In the genomic region with DNA sequence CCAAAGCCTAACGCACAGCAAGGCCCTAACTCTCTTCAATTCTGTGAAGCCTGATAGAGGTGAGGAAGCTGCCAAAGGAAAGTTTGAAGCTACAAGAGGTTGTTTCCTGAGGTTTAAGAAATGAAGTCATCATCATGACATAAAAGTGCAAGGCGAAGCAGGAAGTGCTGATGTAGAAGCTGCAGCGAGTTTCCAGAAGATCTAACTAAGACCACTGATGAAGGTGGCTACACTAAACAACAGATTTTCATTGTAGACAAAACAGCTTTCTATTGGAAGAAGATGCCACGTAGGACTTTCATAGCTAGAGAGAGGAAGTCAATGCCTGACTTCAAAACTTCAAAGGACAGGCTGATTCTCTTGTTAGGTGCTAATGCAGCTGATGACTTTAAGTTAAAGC, we compare ENCODE assay signal across 14 cellular contexts.
A peak's percentile ranks its signal among the peaks of the same experiment; 100 is the strongest.
DNase-seq lines count a peak whose midpoint lies in the region; ATAC-seq and TF ChIP-seq lines count a peak whose summit lies in the region.
"Had no signal": no experiment of that assay in that cellular context is flagged by ENCODE, and none has a peak within 500 bp of the region (broad histone marks: within the 10 kb centered on the region; RNA-seq: fewer than 3 reads in every experiment).

No MANE protein-coding gene starts in this region.

- no peak for DNase-seq in activated CD4-positive, alpha-beta T cell treated with anti-CD3 and anti-CD28 coated beads, Interleukin-2, amount 10 ng/mL, durations not matched to agents 7 days and 5 days
- DNase-seq in activated CD4-positive, alpha-beta T cell treated with anti-CD3 and anti-CD28 coated beads, Interleukin-2, amount 50 U/mL, for 48 hours, result no peak
- no peak for DNase-seq in activated naive CD4-positive, alpha-beta T cell treated with anti-CD3 and anti-CD28 coated beads for 36 hours
- no peak for DNase-seq in activated naive CD4-positive, alpha-beta T cell treated with anti-CD3 and anti-CD28 coated beads, Interleukin-2, amount 50 U/mL, for 16 hours
- DNase-seq in DND-41 (no peak), DMS79 treated with DMSO at 0.1 percent for 48 hours (lab: John Stamatoyannopoulos, UW) (no peak)
- DNase-seq in naive thymus-derived CD4-positive, alpha-beta T cell, result peak in 5 of 9 donors; percentile 14 to 45 (median 35)
- DNase-seq: 8988T, AML-193, DMS79, GDM1, H7 had no signal

- H3K36me3 ChIP-seq in DND-41 (ENCODE audit: insufficient read depth, low read length), result no peaks in the 10 kb centered on the region
- H3K36me3 ChIP-seq in naive thymus-derived CD4-positive, alpha-beta T cell (ENCODE audit: control insufficient read depth in 2 of 3, insufficient read depth in 3 of 3, low read length in 3 of 3), result no peaks in the 10 kb centered on the region
- H3K36me3 ChIP-seq: BLaER1 had no signal

- H3K9ac ChIP-seq in DND-41 (ENCODE audit: low read depth, low read length), result no peak overlapping the region
- H3K9ac ChIP-seq: BLaER1 had no signal

- ATAC-seq in DND-41 (ENCODE audit: insufficient read depth, low read depth), result 0 out of 3 replicates have a peak, but pooled peaks have one; percentile 7
- no peak for ATAC-seq in naive thymus-derived CD4-positive, alpha-beta T cell
- ATAC-seq: GM23338 had no signal

- no peaks in the 10 kb centered on the region for H3K27me3 Mint-ChIP-seq in activated CD4-positive, alpha-beta T cell treated with anti-CD3 and anti-CD28 coated beads, Interleukin-2, amount 10 ng/mL, durations not matched to agents 7 days and 5 days
- H3K27me3 Mint-ChIP-seq in activated naive CD4-positive, alpha-beta T cell treated with anti-CD3 and anti-CD28 coated beads for 36 hours (ENCODE audit: low read depth), result no peaks in the 10 kb centered on the region
- H3K27me3 Mint-ChIP-seq in naive thymus-derived CD4-positive, alpha-beta T cell, result no peaks in the 10 kb centered on the region

- POLR2A ChIA-PET in activated CD4-positive, alpha-beta T cell treated with anti-CD3 and anti-CD28 coated beads, Interleukin-2, amount 10 ng/mL, durations not matched to agents 7 days and 5 days (lab: Charles Lee), result no interaction called here
- POLR2A ChIA-PET in naive thymus-derived CD4-positive, alpha-beta T cell (lab: Charles Lee), result interaction anchor here (0.6 to 2.1 kb wide), 3 partner anchors 9 to 470 kb away, joined by 3 to 5 read pairs (median 4); no protein-coding TSS in a partner anchor

- intact Hi-C loops in activated naive CD4-positive, alpha-beta T cell treated with anti-CD3 and anti-CD28 coated beads for 36 hours (cut with micrococcal nuclease), result no loop called here
- intact Hi-C loops in naive thymus-derived CD4-positive, alpha-beta T cell (cut with micrococcal nuclease), result no loop called here

- TF ChIP-seq CTCF in DND-41 (IDR thresholded peaks at IDR 0.05; ENCODE audit: borderline replicate concordance, extremely low read depth, low read length, poor library complexity, severe bottlenecking), result no peak

- H3K4me2 ChIP-seq in DND-41 (ENCODE audit: insufficient read depth, low read length), result no peak overlapping the region
- H3K4me2 ChIP-seq: BLaER1, GM23338 had no signal

- H3K27me3 ChIP-seq in DND-41 (ENCODE audit: insufficient read depth, low read length, poor library complexity), result peaks cover 50% of the 10 kb centered on the region
- no peaks in the 10 kb centered on the region for H3K27me3 ChIP-seq in naive thymus-derived CD4-positive, alpha-beta T cell (ENCODE audit: control insufficient read depth in 2 of 2, insufficient read depth in 2 of 2, low read length in 2 of 2)

- H3K27ac Mint-ChIP-seq in activated CD4-positive, alpha-beta T cell treated with anti-CD3 and anti-CD28 coated beads, Interleukin-2, amount 10 ng/mL, durations not matched to agents 7 days and 5 days, result peak overlapping the region; percentile 64
- H3K27ac Mint-ChIP-seq in activated naive CD4-positive, alpha-beta T cell treated with anti-CD3 and anti-CD28 coated beads for 36 hours, result peak overlapping the region; percentile 46
- H3K27ac Mint-ChIP-seq in naive thymus-derived CD4-positive, alpha-beta T cell, result peak overlapping the region in 8 of 9 donors; percentile 17 to 90 (median 57)
- H3K27ac Mint-ChIP-seq: GM23338 had no signal

- H2AFZ ChIP-seq in DND-41 (ENCODE audit: low read depth, low read length), result no peak overlapping the region
- H2AFZ ChIP-seq: GM23338 had no signal

- H3K79me2 ChIP-seq in DND-41 (ENCODE audit: insufficient read depth, low read length), result no peaks in the 10 kb centered on the region

- peaks cover 9% of the 10 kb centered on the region for H3K9me3 Mint-ChIP-seq in activated CD4-positive, alpha-beta T cell treated with anti-CD3 and anti-CD28 coated beads, Interleukin-2, amount 10 ng/mL, durations not matched to agents 7 days and 5 days
- peaks cover 3% of the 10 kb centered on the region for H3K9me3 Mint-ChIP-seq in activated naive CD4-positive, alpha-beta T cell treated with anti-CD3 and anti-CD28 coated beads for 36 hours
- H3K9me3 Mint-ChIP-seq in naive thymus-derived CD4-positive, alpha-beta T cell, result peaks cover 0 to 23% (median 7%) of the 10 kb centered on the region in 11 donors
- H3K9me3 Mint-ChIP-seq: GM23338 had no signal

- H3K27ac ChIP-seq in DND-41 (ENCODE audit: low read length), result no peak overlapping the region
- no peak overlapping the region for H3K27ac ChIP-seq in naive thymus-derived CD4-positive, alpha-beta T cell (ENCODE audit: low read depth, low read length)
- H3K27ac ChIP-seq: BLaER1 had no signal

- no peak overlapping the region for H3K4me3 Mint-ChIP-seq in activated CD4-positive, alpha-beta T cell treated with anti-CD3 and anti-CD28 coated beads, Interleukin-2, amount 10 ng/mL, durations not matched to agents 7 days and 5 days
- H3K4me3 Mint-ChIP-seq in activated naive CD4-positive, alpha-beta T cell treated with anti-CD3 and anti-CD28 coated beads for 36 hours, result no peak overlapping the region
- H3K4me3 Mint-ChIP-seq in naive thymus-derived CD4-positive, alpha-beta T cell, result peak overlapping the region in 1 of 10 donors; percentile 24
- H3K4me3 Mint-ChIP-seq: GM23338 had no signal

- no peaks in the 10 kb centered on the region for H4K20me1 ChIP-seq in DND-41 (ENCODE audit: insufficient read depth, low read length)
- H4K20me1 ChIP-seq: BLaER1 had no signal

- H3K4me1 Mint-ChIP-seq in activated CD4-positive, alpha-beta T cell treated with anti-CD3 and anti-CD28 coated beads, Interleukin-2, amount 10 ng/mL, durations not matched to agents 7 days and 5 days, result peaks cover 35% of the 10 kb centered on the region
- H3K4me1 Mint-ChIP-seq in activated naive CD4-positive, alpha-beta T cell treated with anti-CD3 and anti-CD28 coated beads for 36 hours (ENCODE audit: low read depth), result peaks cover 25% of the 10 kb centered on the region
- peaks cover 0 to 22% (median 20%) of the 10 kb centered on the region in 7 donors for H3K4me1 Mint-ChIP-seq in naive thymus-derived CD4-positive, alpha-beta T cell
- H3K4me1 Mint-ChIP-seq: GM23338 had no signal

- peaks cover 9% of the 10 kb centered on the region for H3K36me3 Mint-ChIP-seq in activated CD4-positive, alpha-beta T cell treated with anti-CD3 and anti-CD28 coated beads, Interleukin-2, amount 10 ng/mL, durations not matched to agents 7 days and 5 days (ENCODE audit: low read depth)
- peaks cover 1% of the 10 kb centered on the region for H3K36me3 Mint-ChIP-seq in activated naive CD4-positive, alpha-beta T cell treated with anti-CD3 and anti-CD28 coated beads for 36 hours (ENCODE audit: low read depth)
- H3K36me3 Mint-ChIP-seq in naive thymus-derived CD4-positive, alpha-beta T cell, result peaks cover 0 to 7% (median 0%) of the 10 kb centered on the region in 5 donors

- H3K9me3 ChIP-seq in DND-41 (ENCODE audit: insufficient read depth, low read length, severe bottlenecking), result peaks cover 14% of the 10 kb centered on the region
- no peaks in the 10 kb centered on the region for H3K9me3 ChIP-seq in naive thymus-derived CD4-positive, alpha-beta T cell (ENCODE audit: control insufficient read depth in 2 of 3, low read length in 3 of 3)

- CTCF ChIA-PET in activated CD4-positive, alpha-beta T cell treated with anti-CD3 and anti-CD28 coated beads, Interleukin-2, amount 10 ng/mL, durations not matched to agents 7 days and 5 days (lab: Charles Lee), result interaction anchor here (0.6 to 0.8 kb wide), 2 partner anchors 8 to 15 kb away, joined by 3 read pairs; no protein-coding TSS in a partner anchor
- CTCF ChIA-PET in activated naive CD4-positive, alpha-beta T cell treated with anti-CD3 and anti-CD28 coated beads for 36 hours (lab: Charles Lee), result interaction anchor here (1.0 kb wide), 1 partner anchor 12 kb away, joined by 3 read pairs; no protein-coding TSS in a partner anchor
- CTCF ChIA-PET in naive thymus-derived CD4-positive, alpha-beta T cell (lab: Charles Lee), result interaction anchor here (1.0 to 1.1 kb wide), 2 partner anchors 12 to 40 kb away, joined by 4 read pairs; no protein-coding TSS in a partner anchor

- H3K4me3 ChIP-seq in DND-41 (ENCODE audit: low read depth in 1 of 2, low read length in 2 of 2), result no peak overlapping the region
- H3K4me3 ChIP-seq in naive thymus-derived CD4-positive, alpha-beta T cell (ENCODE audit: low read length), result no peak overlapping the region
- H3K4me3 ChIP-seq: BLaER1, GM23338 had no signal

- H3K4me1 ChIP-seq in DND-41 (ENCODE audit: insufficient read depth, low read length), result no peaks in the 10 kb centered on the region
- H3K4me1 ChIP-seq in naive thymus-derived CD4-positive, alpha-beta T cell (ENCODE audit: control insufficient read depth in 2 of 2, insufficient read depth in 2 of 2, low read length in 2 of 2), result no peaks in the 10 kb centered on the region
- H3K4me1 ChIP-seq: BLaER1 had no signal

Comparison
In these comparisons a context has a peak if more than half of its experiments do, and no peak if none do; other contexts are left out.
1. DNase-seq: peak in naive thymus-derived CD4-positive, alpha-beta T cell (5 of 9); none in activated CD4-positive, alpha-beta T cell treated with anti-CD3 and anti-CD28 coated beads, Interleukin-2, amount 10 ng/mL, durations not matched to agents 7 days and 5 days (single experiment), activated CD4-positive, alpha-beta T cell treated with anti-CD3 and anti-CD28 coated beads, Interleukin-2, amount 50 U/mL, for 48 hours (0 of 2), activated naive CD4-positive, alpha-beta T cell treated with anti-CD3 and anti-CD28 coated beads for 36 hours (single experiment), activated naive CD4-positive, alpha-beta T cell treated with anti-CD3 and anti-CD28 coated beads, Interleukin-2, amount 50 U/mL, for 16 hours (single experiment), DND-41 (single experiment) and DMS79 treated with DMSO at 0.1 percent for 48 hours (single experiment).
2. Peak in every context shown above with its lines, with median percentiles within 50 percentile points of each other: H3K27ac Mint-ChIP-seq.